9 cellular contexts compared by ENCODE assay signal in the genomic region with DNA sequence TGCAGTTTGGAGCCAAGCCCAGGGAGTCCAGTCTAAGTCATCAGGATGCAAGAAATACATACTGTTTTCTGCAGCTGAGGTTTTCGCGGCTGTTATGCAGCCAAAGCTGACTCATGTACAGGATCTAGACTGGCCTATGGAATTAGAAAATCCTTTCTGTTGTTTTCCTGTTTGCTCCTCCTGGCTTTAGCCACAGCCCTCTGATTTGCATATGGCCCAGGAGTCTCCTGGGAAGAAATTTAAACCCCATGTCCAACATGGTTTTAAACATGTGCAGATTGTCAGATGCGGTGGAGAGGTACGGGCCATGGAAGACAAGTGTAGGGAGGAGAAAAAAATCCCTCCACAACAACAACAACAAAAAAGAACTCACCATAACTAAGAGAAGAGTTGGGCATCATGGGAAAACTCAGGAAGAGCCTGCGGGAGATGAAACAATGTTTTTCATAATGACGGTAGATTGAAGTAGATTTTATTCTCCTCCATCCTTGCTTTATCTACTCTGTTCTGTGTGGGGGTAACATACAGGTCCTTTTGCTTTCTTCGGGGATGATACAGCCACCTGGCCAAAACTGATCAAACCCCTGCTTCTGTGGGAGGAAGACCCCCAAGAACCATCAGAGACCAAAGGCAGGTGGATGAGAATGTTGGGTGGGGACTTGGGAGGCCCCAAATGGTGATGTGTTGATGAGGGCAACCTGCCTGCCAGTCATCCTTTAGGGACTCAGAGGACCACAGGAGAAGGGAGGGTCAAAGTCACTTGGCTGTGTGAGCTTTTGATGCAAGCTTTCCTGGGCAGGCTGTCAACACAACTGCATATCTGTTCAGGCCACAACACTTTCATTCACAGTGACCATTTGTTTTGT. TPM values are rescaled to one million over a fixed set of nuclear protein-coding genes. Genes with fewer than 3 reads are reported as not detected.
DNase-seq lines count a peak whose midpoint lies in the region; ATAC-seq and TF ChIP-seq lines count a peak whose summit lies in the region.
"Had no signal": no experiment of that assay in that cellular context is flagged by ENCODE, and none has a peak within 500 bp of the region (broad histone marks: within the 10 kb centered on the region; RNA-seq: fewer than 3 reads in every experiment).

No MANE protein-coding gene starts in this region.

- no peak overlapping the region for H4K8ac ChIP-seq in trophoblast cell (ENCODE audit: low read depth, low read length)

- no peak overlapping the region for H3K23ac ChIP-seq in trophoblast cell (ENCODE audit: low read length)

- H3K27me3 ChIP-seq in trophoblast cell (ENCODE audit: insufficient read depth, low read length) (no peaks in the 10 kb centered on the region), upper lobe of right lung (no peaks in the 10 kb centered on the region)
- H3K27me3 ChIP-seq: cardiac muscle cell had no signal

- no peak overlapping the region for H2BK12ac ChIP-seq in trophoblast cell (ENCODE audit: low read length)

- WGBS in trophoblast cell (ENCODE audit: extremely low coverage, insufficient coverage, insufficient read length): no CpG with 5 or more reads among the region's 7 CpGs

- H3K79me1 ChIP-seq in trophoblast cell (ENCODE audit: low read length): peaks cover 6% of the 10 kb centered on the region

- no peak overlapping the region for H3K4me2 ChIP-seq in trophoblast cell (ENCODE audit: low read length)

- H3K36me3 ChIP-seq in trophoblast cell (ENCODE audit: control insufficient read depth in 1 of 2, insufficient read depth in 2 of 2, low read length in 2 of 2) (no peaks in the 10 kb centered on the region), upper lobe of right lung (no peaks in the 10 kb centered on the region)
- H3K36me3 ChIP-seq: cardiac muscle cell had no signal

- no peak overlapping the region for H3K14ac ChIP-seq in trophoblast cell (ENCODE audit: low read length)

- no peaks in the 10 kb centered on the region for H3K27me3 Mint-ChIP-seq in T-helper 2 cell treated with Interferon-gamma antibody and Interleukin-4, amounts not matched to agents 5 μg/mL and 100 μg/mL, for 36 hours (ENCODE audit: low read depth)

- intact Hi-C loops in upper lobe of right lung (cut with DNase I): no loop called here

- no peaks in the 10 kb centered on the region for H3K36me3 Mint-ChIP-seq in T-helper 2 cell treated with Interferon-gamma antibody and Interleukin-4, amounts not matched to agents 5 μg/mL and 100 μg/mL, for 36 hours (ENCODE audit: low read depth)

- H3K4me1 ChIP-seq in trophoblast cell (ENCODE audit: control insufficient read depth in 1 of 2, insufficient read depth in 2 of 2, low read length in 2 of 2) (peaks cover 0 to 4% of the 10 kb centered on the region in 2 experiments), upper lobe of right lung (peaks cover 9% of the 10 kb centered on the region)

- no peaks in the 10 kb centered on the region for H3K9me3 Mint-ChIP-seq in T-helper 2 cell treated with Interferon-gamma antibody and Interleukin-4, amounts not matched to agents 5 μg/mL and 100 μg/mL, for 36 hours

- no peak for DNase-seq in T-helper 2 cell treated with Interferon-gamma antibody and Interleukin-4, amounts not matched to agents 5 μg/mL and 100 μg/mL, for 36 hours (ENCODE audit: low spot score)
- DNase-seq in T-helper 2 cell (no peak), NCI-H69 (lab: John Stamatoyannopoulos, UW) (peak; percentile 22), dermis microvascular lymphatic vessel endothelial cell (ENCODE audit: low read depth in 2 of 2) (peak; percentile 61 to 93), trophoblast cell (peak; percentile 33 to 64), upper lobe of right lung (no peak)

- H3K18ac ChIP-seq in trophoblast cell (ENCODE audit: low read length): no peak overlapping the region

- peak overlapping the region; percentile 38 for H4K12ac ChIP-seq in trophoblast cell (ENCODE audit: low read depth, low read length)

- no peak overlapping the region for H2BK120ac ChIP-seq in trophoblast cell (ENCODE audit: insufficient read depth, low read length, poor library complexity)

- H3K27ac ChIP-seq in trophoblast cell (ENCODE audit: low read depth, low read length) (no peak overlapping the region), upper lobe of right lung (no peak overlapping the region)
- H3K27ac ChIP-seq: cardiac muscle cell had no signal

- H2AK5ac ChIP-seq in trophoblast cell (ENCODE audit: low read length): no peak overlapping the region

- no peak overlapping the region for H2AFZ ChIP-seq in trophoblast cell (ENCODE audit: insufficient read depth, low read length, poor library complexity)

- peak overlapping the region; percentile 42 for H3K27ac Mint-ChIP-seq in T-helper 2 cell treated with Interferon-gamma antibody and Interleukin-4, amounts not matched to agents 5 μg/mL and 100 μg/mL, for 36 hours

- no peak overlapping the region for H3K9ac ChIP-seq in trophoblast cell (ENCODE audit: low read length)

- H3K9me3 ChIP-seq in trophoblast cell (ENCODE audit: insufficient read depth, low read depth, low read length): no peaks in the 10 kb centered on the region
- H3K9me3 ChIP-seq in upper lobe of right lung: no peaks in the 10 kb centered on the region

- H3K4me3 Mint-ChIP-seq in T-helper 2 cell treated with Interferon-gamma antibody and Interleukin-4, amounts not matched to agents 5 μg/mL and 100 μg/mL, for 36 hours: no peak overlapping the region

- no peak for TF ChIP-seq CTCF in upper lobe of right lung (IDR thresholded peaks at IDR 0.05)

- no peak overlapping the region for H4K91ac ChIP-seq in trophoblast cell (ENCODE audit: low read depth, low read length)

- no peak for ATAC-seq in HG02852 (IDR thresholded peaks at IDR 0.05; ENCODE audit: unreplicated experiment)
- no peak for ATAC-seq in HG02642 (IDR thresholded peaks at IDR 0.05; ENCODE audit: poor library complexity, unreplicated experiment)
- ATAC-seq in upper lobe of right lung: no peak

- H3K4me1 Mint-ChIP-seq in T-helper 2 cell treated with Interferon-gamma antibody and Interleukin-4, amounts not matched to agents 5 μg/mL and 100 μg/mL, for 36 hours (ENCODE audit: low read depth): peaks cover 28% of the 10 kb centered on the region

- H2BK5ac ChIP-seq in trophoblast cell (ENCODE audit: low read depth, low read length, poor library complexity): peak overlapping the region; percentile 70

- H3K4me3 ChIP-seq in trophoblast cell (ENCODE audit: low read depth, low read length) (no peak overlapping the region), upper lobe of right lung (no peak overlapping the region)
- H3K4me3 ChIP-seq: cardiac muscle cell had no signal

- H3K4ac ChIP-seq in trophoblast cell (ENCODE audit: low read depth, low read length): no peak overlapping the region

- no peaks in the 10 kb centered on the region for H3K79me2 ChIP-seq in trophoblast cell (ENCODE audit: control insufficient read depth, insufficient read depth, low read length, poor library complexity)

RNA-seq across cellular contexts. Expression of a gene that starts 29.8 kb away (rescaled TPM):
- 20.8 and 57.9 TPM in 2 replicates for total RNA-seq in dermis microvascular lymphatic vessel endothelial cell
- polyA plus RNA-seq in trophoblast cell (2013): 166 and 173 TPM in 2 replicates
- total RNA-seq in upper lobe of right lung: 47.2 TPM

Comparison
In these comparisons a context has a peak if more than half of its experiments do, and no peak if none do; other contexts are left out.
1. DNase-seq: peak in NCI-H69 (single experiment), dermis microvascular lymphatic vessel endothelial cell (2 of 2) and trophoblast cell (2 of 2); none in T-helper 2 cell treated with Interferon-gamma antibody and Interleukin-4, amounts not matched to agents 5 μg/mL and 100 μg/mL, for 36 hours (single experiment), T-helper 2 cell (0 of 5) and upper lobe of right lung (single experiment).